In the genomic region with DNA sequence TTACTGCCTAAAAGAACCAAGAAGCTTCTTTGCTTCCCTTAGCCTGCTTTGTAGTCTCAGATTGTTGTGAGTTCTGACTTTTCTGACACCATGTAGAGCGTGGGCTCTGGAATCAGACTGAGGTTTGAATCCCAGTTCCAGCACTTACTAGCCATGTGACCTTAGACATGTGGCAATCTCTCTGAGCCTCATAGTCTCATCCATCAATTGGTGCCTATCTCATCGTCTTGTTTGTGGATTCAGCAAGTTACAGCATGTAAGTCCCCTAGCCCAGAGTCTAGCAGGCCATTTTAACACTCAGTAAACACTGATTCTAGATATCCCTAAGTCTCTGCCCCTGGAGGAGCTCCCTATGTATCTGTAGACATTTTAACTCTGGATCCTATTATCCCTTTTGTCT, we compare ENCODE assay signal across 18 cellular contexts.
"Had no signal": no experiment of that assay in that cellular context is flagged by ENCODE, and none has a peak within 500 bp of the region (broad histone marks: within the 10 kb centered on the region; RNA-seq: fewer than 3 reads in every experiment).

No MANE protein-coding gene starts in this region.

- FAIRE-seq: kidney had no signal

- H3K27me3 ChIP-seq: body of pancreas, spleen had no signal

- H3K27ac ChIP-seq: body of pancreas, prostate gland, spleen had no signal

- ATAC-seq: activated CD8-positive, alpha-beta T cell treated with anti-CD3 and anti-CD28 coated beads, Interleukin-2, amount 10 ng/mL, durations not matched to agents 7 days and 5 days; activated naive CD8-positive, alpha-beta T cell treated with anti-CD3 and anti-CD28 coated beads, Interleukin-2, amount 50 U/mL, for 24 hours; body of pancreas; left lobe of liver; natural killer cell had no signal

- H3K9me3 ChIP-seq: body of pancreas, prostate gland, spleen had no signal

- H3K36me3 ChIP-seq: prostate gland, spleen had no signal

- H3K4me3 ChIP-seq: body of pancreas, lung, prostate gland, spleen had no signal

- DNase-seq: activated CD4-positive, alpha-beta T cell treated with anti-CD3 and anti-CD28 coated beads for 1 hour; activated CD4-positive, alpha-beta T cell treated with anti-CD3 and anti-CD28 coated beads, Interleukin-2, amount 50 U/mL, for 1 hour; activated CD8-positive, alpha-beta T cell treated with anti-CD3 and anti-CD28 coated beads, Interleukin-2, amount 10 ng/mL, durations not matched to agents 7 days and 5 days; activated gamma-delta T cell; activated naive CD4-positive, alpha-beta T cell treated with anti-CD3 and anti-CD28 coated beads, Interleukin-2, amount 50 U/mL, for 16 hours; activated naive CD8-positive, alpha-beta T cell treated with anti-CD3 and anti-CD28 coated beads, Interleukin-2, amount 50 U/mL, for 24 hours; body of pancreas; caudate nucleus; effector CD4-positive, alpha-beta T cell; foreskin fibroblast; kidney; natural killer cell; spleen; stimulated activated CD4-positive, alpha-beta T cell treated with anti-CD3 and anti-CD28 coated beads, Interleukin-4, amount 100 ng/mL, for 1 hour; stimulated activated naive CD4-positive, alpha-beta T cell had no signal

- H3K4me1 ChIP-seq: body of pancreas had no signal
